20 cellular contexts compared by ENCODE assay signal in genomic region chr14:42475289-42475688, GRCh38.
"Had no signal": no experiment of that assay in that cellular context is flagged by ENCODE, and none has a peak within 500 bp of the region (broad histone marks: within the 10 kb centered on the region; RNA-seq: fewer than 3 reads in every experiment).

No MANE protein-coding gene starts in this region.

- DNase-seq: activated B cell treated with CpG ODN at 0.5 μM for 24 hours; activated CD4-positive, alpha-beta memory T cell treated with anti-CD3 and anti-CD28 coated beads, Interleukin-2, amount 10 ng/mL, durations not matched to agents 7 days and 5 days; activated CD4-positive, alpha-beta T cell treated with anti-CD3 and anti-CD28 coated beads for 1 hour; activated CD4-positive, alpha-beta T cell treated with anti-CD3 and anti-CD28 coated beads, Interleukin-2, amount 10 ng/mL, durations not matched to agents 7 days and 5 days; activated gamma-delta T cell; activated naive CD4-positive, alpha-beta T cell treated with anti-CD3 and anti-CD28 coated beads for 36 hours; activated naive CD8-positive, alpha-beta T cell treated with anti-CD3 and anti-CD28 coated beads for 36 hours; activated T-cell treated with anti-CD3 and anti-CD28 coated beads for 4 hours; activated T-cell treated with anti-CD3 and anti-CD28 coated beads, Interleukin-2, amount 50 U/mL, for 48 hours; cerebellar nuclear complex; MM.1S; NCI-H1105 treated with DMSO at 0.1 percent for 48 hours; NCI-H1436 treated with DMSO at 0.1 percent for 48 hours; NCI-H187; NCI-H2081; NCI-H510A treated with DMSO at 0.1 percent for 48 hours; SIG-M5; T-helper 17 cell; T-helper 9 cell had no signal

- ATAC-seq: activated T-helper 17 cell treated with anti-CD3 and anti-CD28 coated beads, Interleukin-2, amount 50 U/mL, for 72 hours; T-helper 17 cell had no signal
